Comparison of ENCODE assay signal across 8 cellular contexts in genomic region chr1:44632511-44633072, GRCh38. TPM values are rescaled to one million over a fixed set of nuclear protein-coding genes. Genes with fewer than 3 reads are reported as not detected.
DNase-seq lines count a peak whose midpoint lies in the region; ATAC-seq and TF ChIP-seq lines count a peak whose summit lies in the region.

No MANE protein-coding gene starts in this region.

- intact Hi-C loops in body of pancreas (cut with DNase I) (no loop called here), right lobe of liver (cut with DNase I) (no loop called here)

- H3K4me1 ChIP-seq in MM.1S (ENCODE audit: low read length) (peaks cover 16% of the 10 kb centered on the region), body of pancreas (peaks cover 33% of the 10 kb centered on the region), right lobe of liver (peaks cover 0 to 17% (median 4%) of the 10 kb centered on the region in 4 donors), tibial nerve (peaks cover 0 to 46% (median 10%) of the 10 kb centered on the region in 4 donors)

- peak overlapping the region; percentile 80 for H3K9ac ChIP-seq in MM.1S (ENCODE audit: low read length)

- H3K4me2 ChIP-seq in MM.1S (ENCODE audit: low read depth, low read length), result peak overlapping the region; percentile 85

- H3K27ac ChIP-seq in MM.1S (ENCODE audit: low read length) (0 out of 2 replicates have a peak overlapping the region, but pooled peaks have one; percentile 21), body of pancreas (peak overlapping the region; percentile 90 to 94 (median 93)), right lobe of liver (peak overlapping the region in 2 of 3 donors; percentile 82), tibial nerve (peak overlapping the region; percentile 69 to 96 (median 95))

- H3K9me3 ChIP-seq in MM.1S (replicated peaks; ENCODE audit: insufficient read depth, low read length), result no peaks in the 10 kb centered on the region
- H3K9me3 ChIP-seq in body of pancreas, result no peaks in the 10 kb centered on the region
- no peaks in the 10 kb centered on the region for H3K9me3 ChIP-seq in right lobe of liver
- no peaks in the 10 kb centered on the region for H3K9me3 ChIP-seq in tibial nerve

- no peak for DNase-seq in MM.1S
- DNase-seq in body of pancreas, result no peak
- no peak for DNase-seq in right lobe of liver
- no peak for DNase-seq in tibial nerve (ENCODE audit: low spot score in 2 of 2)
- no peak for DNase-seq in left lobe of liver (ENCODE audit: low spot score)
- DNase-seq in stimulated activated CD8-positive, alpha-beta memory T cell treated with anti-CD3 and anti-CD28 coated beads, Interleukin-4, amount 100 ng/mL, for 48 hours, result no peak
- DNase-seq in DMS114 treated with DMSO at 0.1 percent for 48 hours (lab: John Stamatoyannopoulos, UW; ENCODE audit: unreplicated experiment), result no peak

- H3K27me3 ChIP-seq in MM.1S (replicated peaks; ENCODE audit: insufficient read depth, low read length) (no peaks in the 10 kb centered on the region), body of pancreas (no peaks in the 10 kb centered on the region), right lobe of liver (no peaks in the 10 kb centered on the region), tibial nerve (no peaks in the 10 kb centered on the region)

- TF ChIP-seq POLR2A in body of pancreas (IDR thresholded peaks at IDR 0.05), result no peak
- no peak for TF ChIP-seq POLR2A in right lobe of liver (IDR thresholded peaks at IDR 0.05)
- no peak for TF ChIP-seq POLR2A in tibial nerve (IDR thresholded peaks at IDR 0.05)

- no peaks in the 10 kb centered on the region for H3F3A ChIP-seq in MM.1S (ENCODE audit: insufficient read depth, low read length)

- peak overlapping the region; percentile 47; the same call in 1 of the 2 replicates for H2AFZ ChIP-seq in MM.1S (ENCODE audit: low read length)

- no peaks in the 10 kb centered on the region for H3K9me2 ChIP-seq in MM.1S (replicated peaks; ENCODE audit: insufficient read depth, low read length)

- peaks cover 41% of the 10 kb centered on the region for H3K79me2 ChIP-seq in MM.1S (ENCODE audit: low read length)

- TF ChIP-seq CTCF in MM.1S (IDR thresholded peaks at IDR 0.05; ENCODE audit: low read length), result no peak
- TF ChIP-seq CTCF in body of pancreas (IDR thresholded peaks at IDR 0.05), result no peak
- no peak for TF ChIP-seq CTCF in right lobe of liver (IDR thresholded peaks at IDR 0.05)
- no peak for TF ChIP-seq CTCF in tibial nerve (IDR thresholded peaks at IDR 0.05)

- no peak for ATAC-seq in body of pancreas
- peak in 1 of 4 donors; percentile 4 for ATAC-seq in right lobe of liver
- ATAC-seq in left lobe of liver, result no peak

- peaks cover 5% of the 10 kb centered on the region; the same call in 1 of the 2 replicates for H3K36me3 ChIP-seq in MM.1S (replicated peaks; ENCODE audit: insufficient read depth, low read length)
- peaks cover 7 to 14% of the 10 kb centered on the region in 2 donors for H3K36me3 ChIP-seq in body of pancreas (replicated peaks in 1 of 2; ENCODE audit: insufficient read depth in 1 of 2, low read depth in 2 of 2)
- peaks cover 0 to 27% (median 9%) of the 10 kb centered on the region in 4 donors for H3K36me3 ChIP-seq in right lobe of liver
- H3K36me3 ChIP-seq in tibial nerve, result peaks cover 0 to 43% (median 21%) of the 10 kb centered on the region in 3 donors

- peak overlapping the region; percentile 68; the same call in 1 of the 2 replicates for H3K4me3 ChIP-seq in GM08714 (ENCODE audit: low read length)
- peak overlapping the region; percentile 83 for H3K4me3 ChIP-seq in MM.1S (ENCODE audit: low read length)
- peak overlapping the region; percentile 47 to 73 for H3K4me3 ChIP-seq in body of pancreas
- peak overlapping the region; percentile 63 to 78 (median 73) for H3K4me3 ChIP-seq in right lobe of liver
- H3K4me3 ChIP-seq in tibial nerve, result peak overlapping the region; percentile 77 to 82 (median 79)

- no peaks in the 10 kb centered on the region for H4K20me1 ChIP-seq in MM.1S (ENCODE audit: insufficient read depth, low read length)

- TF ChIP-seq EP300 in tibial nerve (IDR thresholded peaks at IDR 0.05), result no peak

- 4 to 6% methylated on average over 8 to 14 of the region's 14 CpGs for WGBS in body of pancreas, 2 donors
- 12% methylated on average over 11 of the region's 14 CpGs for WGBS in right lobe of liver (ENCODE audit: insufficient coverage, low coverage, low lambda C conversion rate, missing lambda C conversion rate)
- 5 to 14% methylated on average over 13 to 14 of the region's 14 CpGs for WGBS in tibial nerve, 2 donors

RNA-seq across cellular contexts. Expression of gene TMEM53, which starts 41.7 kb away (rescaled TPM):
- 1 to 10 TPM; 6.2 to 7.6 TPM for total RNA-seq in body of pancreas
- 10 to 100 TPM; 15.8 to 31.0 (median 24.5) TPM for total RNA-seq in right lobe of liver
- total RNA-seq in tibial nerve, result 10 to 100 TPM in 2 of 4 donors, 1 to 10 TPM in 2; 7.2 to 10.5 (median 9.5) TPM
- total RNA-seq in left lobe of liver, result 27.5 TPM

RNA-seq across cellular contexts. Expression of gene ARMH1, which starts 41.9 kb away (rescaled TPM):
- total RNA-seq in body of pancreas, result 1 to 10 TPM in 1 of 2 donors, not detected in 1; 1.0 TPM
- total RNA-seq in right lobe of liver, result 10 to 100 TPM in 2 of 6 experiments, 1 to 10 TPM in 4; 2.7 to 18.4 (median 5.2) TPM
- total RNA-seq in tibial nerve, result 1 to 10 TPM in 3 of 4 donors, under 1 TPM in 1; 0.66 to 7.1 (median 2.9) TPM
- total RNA-seq in left lobe of liver, result 14.7 TPM

Comparison
In these comparisons a context has a peak if more than half of its experiments do, and no peak if none do; other contexts are left out.
1. H3K27ac ChIP-seq: peak in every context shown above with its lines; median percentile 95 in tibial nerve; 93 in body of pancreas; 82 in right lobe of liver; 21 in MM.1S.